In the genomic region with DNA sequence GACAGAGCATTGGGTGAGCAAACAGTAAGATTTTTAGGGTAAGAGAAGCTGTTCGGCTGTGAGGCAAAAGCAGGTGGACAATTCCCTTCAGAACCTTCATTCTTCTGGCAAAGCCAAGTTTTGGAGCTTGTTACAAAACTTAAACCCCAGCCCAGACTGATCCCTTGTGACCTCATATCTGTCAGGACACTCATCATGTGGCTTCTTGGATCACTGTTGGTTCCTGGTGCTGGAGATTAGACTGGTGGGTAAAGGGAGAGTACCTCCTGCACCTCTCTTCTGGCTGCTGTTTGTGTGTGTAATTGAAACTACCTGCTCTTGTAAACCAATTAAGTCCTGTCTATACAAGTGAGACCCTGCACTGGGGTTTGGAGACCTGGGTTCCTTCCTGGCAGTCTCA, we compare ENCODE assay signal across 16 cellular contexts. TPM values are rescaled to one million over a fixed set of nuclear protein-coding genes. Genes with fewer than 3 reads are reported as not detected.
DNase-seq lines count a peak whose midpoint lies in the region; ATAC-seq and TF ChIP-seq lines count a peak whose summit lies in the region.
"Had no signal": no experiment of that assay in that cellular context is flagged by ENCODE, and none has a peak within 500 bp of the region (broad histone marks: within the 10 kb centered on the region; RNA-seq: fewer than 3 reads in every experiment).

No MANE protein-coding gene starts in this region.

- no peak overlapping the region for H3K4me3 Mint-ChIP-seq in activated CD8-positive, alpha-beta T cell treated with anti-CD3 and anti-CD28 coated beads for 36 hours

- CTCF ChIA-PET in activated CD8-positive, alpha-beta T cell treated with anti-CD3 and anti-CD28 coated beads for 36 hours (lab: Charles Lee): interaction anchor here (0.8 to 1.2 kb wide), 3 partner anchors 8 to 125 kb away, joined by 3 to 5 read pairs (median 3); no protein-coding TSS in a partner anchor

- peak; percentile 32 for ATAC-seq in Right ventricle myocardium inferior
- no peak for ATAC-seq in left cardiac atrium
- ATAC-seq in activated CD8-positive, alpha-beta T cell treated with anti-CD3 and anti-CD28 coated beads for 36 hours: no peak
- peak; percentile 55 for ATAC-seq in left ventricle myocardium superior
- ATAC-seq in GM18873 (IDR thresholded peaks at IDR 0.05; ENCODE audit: low FRiP score, unreplicated experiment): no peak
- ATAC-seq: gastroesophageal sphincter, lower lobe of right lung had no signal

- H3K4me1 Mint-ChIP-seq in activated CD8-positive, alpha-beta T cell treated with anti-CD3 and anti-CD28 coated beads for 36 hours (ENCODE audit: low read depth): peaks cover 62% of the 10 kb centered on the region

- intact Hi-C loops in Right ventricle myocardium inferior (cut with DNase I) (no loop called here), left cardiac atrium (cut with DNase I) (no loop called here), left ventricle myocardium superior (cut with micrococcal nuclease) (no loop called here)
- intact Hi-C loops in activated CD8-positive, alpha-beta T cell treated with anti-CD3 and anti-CD28 coated beads for 36 hours (cut with micrococcal nuclease): no loop called here

- H3K27ac ChIP-seq in subcutaneous abdominal adipose tissue (ENCODE audit: low read depth, low read length): peak overlapping the region; percentile 34
- H3K27ac ChIP-seq: ascending aorta, gastroesophageal sphincter, lower lobe of right lung, spleen had no signal

- H3K4me1 ChIP-seq in subcutaneous abdominal adipose tissue (ENCODE audit: control insufficient read depth in 5 of 5, insufficient read depth in 5 of 5, low read length in 5 of 5): peaks cover 2 to 68% (median 66%) of the 10 kb centered on the region in 5 donors

- peaks cover 7% of the 10 kb centered on the region for H3K36me3 Mint-ChIP-seq in activated CD8-positive, alpha-beta T cell treated with anti-CD3 and anti-CD28 coated beads for 36 hours (ENCODE audit: low read depth)

- H3K9ac ChIP-seq in subcutaneous abdominal adipose tissue (ENCODE audit: low read length in 5 of 5): peak overlapping the region in 1 of 5 donors; percentile 35

- no peaks in the 10 kb centered on the region for H3K9me3 ChIP-seq in subcutaneous abdominal adipose tissue (ENCODE audit: control insufficient read depth in 5 of 5, low read length in 5 of 5)
- H3K9me3 ChIP-seq: ascending aorta, gastroesophageal sphincter, lower lobe of right lung, spleen, thyroid gland had no signal

- POLR2A ChIA-PET in activated CD8-positive, alpha-beta T cell treated with anti-CD3 and anti-CD28 coated beads for 36 hours (lab: Charles Lee): interaction anchor here (1.0 to 1.1 kb wide), 2 partner anchors 12 to 162 kb away, joined by 3 read pairs; partner anchors contain the start of gene GEMIN5

- H3K27ac Mint-ChIP-seq in activated CD8-positive, alpha-beta T cell treated with anti-CD3 and anti-CD28 coated beads for 36 hours: peak overlapping the region; percentile 30

- no peak for TF ChIP-seq CTCF in activated CD8-positive, alpha-beta T cell treated with anti-CD3 and anti-CD28 coated beads for 36 hours (IDR thresholded peaks at IDR 0.05)

- no peaks in the 10 kb centered on the region for H3K27me3 ChIP-seq in subcutaneous abdominal adipose tissue (ENCODE audit: control insufficient read depth in 5 of 5, insufficient read depth in 4 of 5, low read length in 5 of 5)
- H3K27me3 ChIP-seq: ascending aorta, gastroesophageal sphincter, spleen, thyroid gland had no signal

- no peaks in the 10 kb centered on the region for H3K9me3 Mint-ChIP-seq in activated CD8-positive, alpha-beta T cell treated with anti-CD3 and anti-CD28 coated beads for 36 hours

- DNase-seq in Right ventricle myocardium inferior (ENCODE audit: missing footprints) (no peak), left cardiac atrium (no peak), left ventricle myocardium superior (no peak), NOMO-1 (lab: John Stamatoyannopoulos, UW; ENCODE audit: unreplicated experiment in 2 of 2) (no peak), NCI-H128 (lab: John Stamatoyannopoulos, UW; ENCODE audit: unreplicated experiment) (no peak)
- no peak for DNase-seq in activated CD8-positive, alpha-beta T cell treated with anti-CD3 and anti-CD28 coated beads for 36 hours
- DNase-seq: activated CD4-positive, alpha-beta T cell treated with anti-CD3 and anti-CD28 coated beads, Interleukin-2, amount 50 U/mL, for 4 hours; lower lobe of right lung; NCI-H2081; NCI-H526 treated with DMSO at 0.1 percent for 48 hours; spleen; thyroid gland had no signal

- H3K27me3 Mint-ChIP-seq in activated CD8-positive, alpha-beta T cell treated with anti-CD3 and anti-CD28 coated beads for 36 hours: no peaks in the 10 kb centered on the region

- no peak overlapping the region for H3K4me3 ChIP-seq in subcutaneous abdominal adipose tissue (ENCODE audit: low read depth in 1 of 5, low read length in 5 of 5)
- H3K4me3 ChIP-seq: ascending aorta, gastroesophageal sphincter, lower lobe of right lung, spleen, thyroid gland had no signal

- no peaks in the 10 kb centered on the region for H3K36me3 ChIP-seq in subcutaneous abdominal adipose tissue (ENCODE audit: control insufficient read depth in 5 of 5, insufficient read depth in 5 of 5, low read length in 5 of 5)
- H3K36me3 ChIP-seq: ascending aorta, gastroesophageal sphincter, lower lobe of right lung, thyroid gland had no signal

RNA-seq across cellular contexts. Expression of gene LARP1, which starts 21.0 kb away (rescaled TPM):
- 147 TPM for total RNA-seq in Right ventricle myocardium inferior
- total RNA-seq in left cardiac atrium: 100 to 1,000 TPM; 105 to 145 TPM
- total RNA-seq in activated CD8-positive, alpha-beta T cell treated with anti-CD3 and anti-CD28 coated beads for 36 hours: 100 to 1,000 TPM; 214 to 218 TPM
- total RNA-seq in left ventricle myocardium superior: 155 TPM

Comparison
In these comparisons a context has a peak if more than half of its experiments do, and no peak if none do; other contexts are left out.
1. ATAC-seq: peak in Right ventricle myocardium inferior (single experiment) and left ventricle myocardium superior (single experiment); none in left cardiac atrium (0 of 2), activated CD8-positive, alpha-beta T cell treated with anti-CD3 and anti-CD28 coated beads for 36 hours (single experiment) and GM18873 (single experiment).